18 cellular contexts compared by ENCODE assay signal in the genomic region with DNA sequence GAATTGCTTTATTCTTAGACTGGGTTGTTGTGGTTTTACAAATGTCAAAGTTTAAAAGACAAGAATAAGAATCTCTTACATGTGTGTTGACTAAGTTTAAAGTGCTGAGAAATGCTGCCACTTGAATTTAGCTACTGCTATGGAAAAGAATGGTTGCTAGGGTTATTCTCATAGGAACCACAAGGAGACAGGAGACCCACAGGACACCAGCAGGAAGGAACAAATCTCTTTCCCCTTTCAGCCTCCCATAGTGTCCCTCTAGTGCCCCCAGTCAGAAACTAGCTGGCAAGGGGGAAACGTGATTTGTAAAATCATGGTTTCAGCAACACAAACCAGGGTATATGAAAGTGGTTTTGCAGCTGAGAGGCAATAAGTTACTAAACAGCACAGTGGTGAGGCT.
DNase-seq lines count a peak whose midpoint lies in the region; ATAC-seq, FAIRE-seq and TF ChIP-seq lines count a peak whose summit lies in the region.
"Had no signal": no experiment of that assay in that cellular context is flagged by ENCODE, and none has a peak within 500 bp of the region (broad histone marks: within the 10 kb centered on the region; RNA-seq: fewer than 3 reads in every experiment).

No MANE protein-coding gene starts in this region.

- H3K56ac ChIP-seq in H1 (replicated peaks; ENCODE audit: insufficient read length, low read depth, low read length), result no peak overlapping the region

- H2BK120ac ChIP-seq in H1 (replicated peaks; ENCODE audit: low read depth, low read length), result no peak overlapping the region

- peaks cover 30% of the 10 kb centered on the region for H3K4me1 Mint-ChIP-seq in mesothelial cell of epicardium
- no peaks in the 10 kb centered on the region for H3K4me1 Mint-ChIP-seq in activated naive CD8-positive, alpha-beta T cell treated with anti-CD3 and anti-CD28 coated beads, Interleukin-2, amount 50 U/mL, for 24 hours
- H3K4me1 Mint-ChIP-seq: activated B cell treated with CpG ODN at 0.5 μM for 24 hours, naive B cell had no signal

- TF ChIP-seq CTCF in C4-2B (conservative IDR thresholded peaks at IDR 0.05) (peak; percentile 22; the same call in 1 of the 2 replicates), Loucy (conservative IDR thresholded peaks at IDR 0.05; ENCODE audit: low read length) (0 out of 2 replicates have a peak, but pooled peaks have one; percentile 18), H1 (IDR thresholded peaks at IDR 0.05; ENCODE audit: control extremely low read depth in 1 of 3, insufficient read depth in 1 of 3, low read depth in 1 of 3, low read length in 3 of 3) (peak in 2 of 3 experiments; percentile 59 to 62; a peak in 3 of 4 replicates), mesothelial cell of epicardium (IDR thresholded peaks at IDR 0.05; ENCODE audit: unreplicated experiment) (no peak)

- TF ChIP-seq RAD21 in H1 (IDR thresholded peaks at IDR 0.05 in 1 of 2, conservative IDR thresholded peaks at IDR 0.05 in 1 of 2; ENCODE audit: low read depth in 2 of 2, low read length in 2 of 2), result peak; percentile 60 to 67

- H3K27me3 ChIP-seq in Loucy (ENCODE audit: insufficient read depth, low read length, poor library complexity, severe bottlenecking), result no peaks in the 10 kb centered on the region
- H3K27me3 ChIP-seq in H1 (replicated peaks in 1 of 4; ENCODE audit: control insufficient read depth in 3 of 4, extremely low read depth in 1 of 4, insufficient read depth in 3 of 4, low read length in 3 of 4), result no peaks in the 10 kb centered on the region
- H3K27me3 ChIP-seq: esophagus squamous epithelium had no signal

- WGBS in H1 (ENCODE audit: extremely low coverage in 1 of 2, insufficient coverage in 1 of 2, insufficient read length in 1 of 2, insufficient replicate concordance in 2 of 2, low coverage in 1 of 2, low lambda C conversion rate in 2 of 2, missing lambda C conversion rate in 1 of 2), 2 experiments, result 67% methylated on average over 1 of the region's 1 CpG; no CpG with 5 or more reads in 1 of the 2 experiments

- no peak overlapping the region for H4K5ac ChIP-seq in H1 (ENCODE audit: insufficient read length, low read depth, low read length)

- FAIRE-seq in H1 (lab: Jason Lieb, UNC), result no peak

- H3K36me3 ChIP-seq in Loucy (ENCODE audit: insufficient read depth, low read length) (no peaks in the 10 kb centered on the region), H1 (ENCODE audit: control insufficient read depth in 2 of 4, insufficient read depth in 4 of 4, low read length in 3 of 4) (no peaks in the 10 kb centered on the region)
- H3K36me3 ChIP-seq: BLaER1 treated with 17β-estradiol and CSF1 and Interleukin-3, amounts not matched to agents 10 nM and 100 nM; esophagus squamous epithelium had no signal

- H3K4me3 ChIP-seq in Loucy (ENCODE audit: low read length, poor library complexity, severe bottlenecking) (no peak overlapping the region), H1 (ENCODE audit: extremely low read depth in 1 of 4, insufficient read depth in 2 of 4, low read depth in 3 of 4, low read length in 4 of 4) (no peak overlapping the region)
- H3K4me3 ChIP-seq: BLaER1 treated with 17β-estradiol and CSF1 and Interleukin-3, amounts not matched to agents 10 nM and 100 nM; esophagus squamous epithelium; PC-9 had no signal

- H3K79me2 ChIP-seq in Loucy (ENCODE audit: insufficient read depth, low read length), result no peaks in the 10 kb centered on the region
- no peaks in the 10 kb centered on the region for H3K79me2 ChIP-seq in H1 (ENCODE audit: control insufficient read depth in 1 of 2, insufficient read depth in 2 of 2, low read length in 2 of 2)

- H3K14ac ChIP-seq in H1 (ENCODE audit: insufficient read length), result no peak overlapping the region

- H2BK12ac ChIP-seq in H1 (ENCODE audit: low read depth, low read length), result no peak overlapping the region

- H3K9me2 ChIP-seq in Loucy (replicated peaks; ENCODE audit: low read depth, low read length), result no peaks in the 10 kb centered on the region

- no peak overlapping the region for H3K4ac ChIP-seq in H1 (replicated peaks; ENCODE audit: insufficient read length, low read depth, low read length)

- H4K20me1 ChIP-seq in Loucy (ENCODE audit: insufficient read depth, low read length, poor library complexity, severe bottlenecking) (no peaks in the 10 kb centered on the region), H1 (replicated peaks in 1 of 2; ENCODE audit: control insufficient read depth in 1 of 2, insufficient read depth in 2 of 2, low read length in 2 of 2) (no peaks in the 10 kb centered on the region)
- H4K20me1 ChIP-seq: BLaER1 treated with 17β-estradiol and CSF1 and Interleukin-3, amounts not matched to agents 10 nM and 100 nM had no signal

- no peak overlapping the region for H3K18ac ChIP-seq in H1 (ENCODE audit: extremely low read depth, low read length)

- CTCF ChIA-PET in H1 (lab: Charles Lee; ENCODE audit: partially characterized antibody), result interaction anchor here (0.5 to 2.9 kb wide), 15 partner anchors 8 to 674 kb away, joined by 3 to 11 read pairs (median 4); no protein-coding TSS in a partner anchor

- H3K4me2 ChIP-seq in Loucy (ENCODE audit: low read depth, low read length, poor library complexity, severe bottlenecking) (no peak overlapping the region), H1 (ENCODE audit: insufficient read depth in 1 of 2, low read depth in 2 of 2, low read length in 2 of 2) (no peak overlapping the region)
- H3K4me2 ChIP-seq: BLaER1 treated with 17β-estradiol and CSF1 and Interleukin-3, amounts not matched to agents 10 nM and 100 nM; PC-9 had no signal

- no peaks in the 10 kb centered on the region for H3K79me1 ChIP-seq in H1 (ENCODE audit: low read depth, low read length)

- POLR2A ChIA-PET in H1 (lab: Charles Lee; ENCODE audit: partially characterized antibody), result no interaction called here

- no peaks in the 10 kb centered on the region for H3K9me3 Mint-ChIP-seq in mesothelial cell of epicardium
- peaks cover 3% of the 10 kb centered on the region for H3K9me3 Mint-ChIP-seq in activated naive CD8-positive, alpha-beta T cell treated with anti-CD3 and anti-CD28 coated beads, Interleukin-2, amount 50 U/mL, for 24 hours
- H3K9me3 Mint-ChIP-seq: activated B cell treated with CpG ODN at 0.5 μM for 24 hours had no signal

- no peak for DNase-seq in H1 (ENCODE audit: low read depth in 1 of 2, low spot score in 2 of 2)
- no peak for DNase-seq in mesothelial cell of epicardium (ENCODE audit: low spot score in 2 of 2, unreplicated experiment in 2 of 2)
- no peak for DNase-seq in GM19238 (ENCODE audit: insufficient read length, low spot score)
- no peak for DNase-seq in AG20443 (ENCODE audit: low spot score)
- no peak for DNase-seq in activated naive CD8-positive, alpha-beta T cell treated with anti-CD3 and anti-CD28 coated beads, Interleukin-2, amount 50 U/mL, for 24 hours
- DNase-seq: activated B cell treated with CpG ODN at 0.5 μM for 24 hours; DMS53; esophagus squamous epithelium; left ventricle myocardium superior; naive B cell; NCI-H526 treated with DMSO at 0.1 percent for 48 hours; PC-9; right cardiac atrium; stimulated activated CD4-positive, alpha-beta T cell treated with anti-CD3 and anti-CD28 coated beads, Interleukin-1b, Interleukin-23, amount 100 ng/mL, for 48 hours had no signal

- no peak overlapping the region for H2AFZ ChIP-seq in Loucy (ENCODE audit: low read length)
- no peak overlapping the region for H2AFZ ChIP-seq in H1 (ENCODE audit: low read length)
- H2AFZ ChIP-seq: PC-9 had no signal

- H3K27me3 Mint-ChIP-seq in mesothelial cell of epicardium (ENCODE audit: low read depth), result no peaks in the 10 kb centered on the region
- H3K27me3 Mint-ChIP-seq in activated naive CD8-positive, alpha-beta T cell treated with anti-CD3 and anti-CD28 coated beads, Interleukin-2, amount 50 U/mL, for 24 hours, result peaks cover 1% of the 10 kb centered on the region

- H4K8ac ChIP-seq in H1 (ENCODE audit: extremely low read depth, insufficient read depth, low read length), result no peak overlapping the region

- H3K27ac ChIP-seq in C4-2B, result no peak overlapping the region
- H3K27ac ChIP-seq in H1 (ENCODE audit: low read depth, low read length), result no peak overlapping the region
- H3K27ac ChIP-seq: BLaER1 treated with 17β-estradiol and CSF1 and Interleukin-3, amounts not matched to agents 10 nM and 100 nM; esophagus squamous epithelium; PC-9 had no signal

- no peak overlapping the region for H2BK5ac ChIP-seq in H1 (ENCODE audit: low read depth, low read length)

- no peak overlapping the region for H4K91ac ChIP-seq in H1 (replicated peaks; ENCODE audit: insufficient read length, low read length)

- ATAC-seq in GM21717 (IDR thresholded peaks at IDR 0.05; ENCODE audit: unreplicated experiment), result no peak
- no peak for ATAC-seq in activated naive CD8-positive, alpha-beta T cell treated with anti-CD3 and anti-CD28 coated beads, Interleukin-2, amount 50 U/mL, for 24 hours
- ATAC-seq: left ventricle myocardium superior, right cardiac atrium had no signal

- no peak overlapping the region for H3K23ac ChIP-seq in H1 (ENCODE audit: insufficient read length)

- H3K9ac ChIP-seq in Loucy (ENCODE audit: low read depth, low read length, poor library complexity, severe bottlenecking) (no peak overlapping the region), H1 (replicated peaks in 1 of 4; ENCODE audit: extremely low read depth in 1 of 4, low read depth in 3 of 4, low read length in 3 of 4) (no peak overlapping the region)
- H3K9ac ChIP-seq: BLaER1 treated with 17β-estradiol and CSF1 and Interleukin-3, amounts not matched to agents 10 nM and 100 nM had no signal

- H2BK20ac ChIP-seq in H1 (ENCODE audit: low read length), result no peak overlapping the region

- TF ChIP-seq EP300 in H1 (IDR thresholded peaks at IDR 0.05; ENCODE audit: borderline replicate concordance in 1 of 2, low read depth in 2 of 2, low read length in 2 of 2), result no peak

- no peak overlapping the region for H2BK15ac ChIP-seq in H1 (ENCODE audit: low read length)

- H3K36me3 Mint-ChIP-seq in mesothelial cell of epicardium, result no peaks in the 10 kb centered on the region
- H3K36me3 Mint-ChIP-seq in activated naive CD8-positive, alpha-beta T cell treated with anti-CD3 and anti-CD28 coated beads, Interleukin-2, amount 50 U/mL, for 24 hours (ENCODE audit: low read depth), result no peaks in the 10 kb centered on the region
- H3K36me3 Mint-ChIP-seq: naive B cell had no signal

- H3K9me3 ChIP-seq in Loucy (ENCODE audit: insufficient read depth, low read depth, low read length) (no peaks in the 10 kb centered on the region), H1 (ENCODE audit: insufficient read depth in 2 of 2, low read depth in 1 of 2, low read length in 1 of 2) (no peaks in the 10 kb centered on the region)
- H3K9me3 ChIP-seq: BLaER1 treated with 17β-estradiol and CSF1 and Interleukin-3, amounts not matched to agents 10 nM and 100 nM; esophagus squamous epithelium had no signal

- H3K27ac Mint-ChIP-seq in mesothelial cell of epicardium, result peak overlapping the region; percentile 0
- no peak overlapping the region for H3K27ac Mint-ChIP-seq in activated naive CD8-positive, alpha-beta T cell treated with anti-CD3 and anti-CD28 coated beads, Interleukin-2, amount 50 U/mL, for 24 hours
- H3K27ac Mint-ChIP-seq: activated B cell treated with CpG ODN at 0.5 μM for 24 hours, naive B cell had no signal

- H3K4me1 ChIP-seq in Loucy (ENCODE audit: insufficient read depth, low read length, poor library complexity, severe bottlenecking) (no peaks in the 10 kb centered on the region), H1 (replicated peaks in 1 of 4; ENCODE audit: control insufficient read depth in 3 of 4, insufficient read depth in 4 of 4, low read length in 3 of 4) (0 out of 7 replicates have a peak, but pooled peaks cover 0 to 2% (median 0%) of the 10 kb centered on the region in 4 experiments)
- H3K4me1 ChIP-seq: BLaER1 treated with 17β-estradiol and CSF1 and Interleukin-3, amounts not matched to agents 10 nM and 100 nM had no signal

- H3F3A ChIP-seq in Loucy (ENCODE audit: low read depth), result no peaks in the 10 kb centered on the region

- TF ChIP-seq POLR2A in H1 (IDR thresholded peaks at IDR 0.05; ENCODE audit: control extremely low read depth in 1 of 2, low read depth in 2 of 2, low read length in 2 of 2), result no peak

- no peak overlapping the region for H2AK5ac ChIP-seq in H1 (ENCODE audit: low read depth, low read length)

- no peaks in the 10 kb centered on the region for H3K23me2 ChIP-seq in H1 (ENCODE audit: low read depth, low read length)

- no peak overlapping the region for H3K4me3 Mint-ChIP-seq in mesothelial cell of epicardium
- H3K4me3 Mint-ChIP-seq in activated naive CD8-positive, alpha-beta T cell treated with anti-CD3 and anti-CD28 coated beads, Interleukin-2, amount 50 U/mL, for 24 hours, result no peak overlapping the region
- H3K4me3 Mint-ChIP-seq: activated B cell treated with CpG ODN at 0.5 μM for 24 hours, naive B cell had no signal
